23 cellular contexts compared by ENCODE assay signal in genomic region chr1:212301570-212301969, GRCh38. TPM values are rescaled to one million over a fixed set of nuclear protein-coding genes. Genes with fewer than 3 reads are reported as not detected.
DNase-seq lines count a peak whose midpoint lies in the region; ATAC-seq and TF ChIP-seq lines count a peak whose summit lies in the region.
"Had no signal": no experiment of that assay in that cellular context is flagged by ENCODE, and none has a peak within 500 bp of the region (broad histone marks: within the 10 kb centered on the region; RNA-seq: fewer than 3 reads in every experiment).

No MANE protein-coding gene starts in this region.

- no peaks in the 10 kb centered on the region for H3K9me2 ChIP-seq in SK-N-SH

- H3K27ac Mint-ChIP-seq in CD4-positive, alpha-beta T cell: no peak overlapping the region
- H3K27ac Mint-ChIP-seq: activated CD8-positive, alpha-beta T cell treated with anti-CD3 and anti-CD28 coated beads, Interleukin-2, amount 10 ng/mL, durations not matched to agents 7 days and 5 days; H9 had no signal

- H3K4me3 Mint-ChIP-seq in CD4-positive, alpha-beta T cell: no peak overlapping the region
- H3K4me3 Mint-ChIP-seq: activated CD8-positive, alpha-beta T cell treated with anti-CD3 and anti-CD28 coated beads, Interleukin-2, amount 10 ng/mL, durations not matched to agents 7 days and 5 days; H9 had no signal

- WGBS in SK-N-SH (ENCODE audit: low lambda C conversion rate): 68% methylated on average over 1 of the region's 1 CpG
- 12% methylated on average over 1 of the region's 1 CpG for WGBS in esophagus muscularis mucosa

- H3K4me3 ChIP-seq in AG10803 (ENCODE audit: low read length): no peak overlapping the region
- no peak overlapping the region for H3K4me3 ChIP-seq in SK-N-SH (ENCODE audit: low read depth in 2 of 2, low read length in 1 of 2)
- H3K4me3 ChIP-seq in esophagus muscularis mucosa: no peak overlapping the region
- H3K4me3 ChIP-seq in osteoblast (ENCODE audit: insufficient read depth, low read length): no peak overlapping the region
- H3K4me3 ChIP-seq: sigmoid colon had no signal

- peaks cover 4% of the 10 kb centered on the region for H3K9me3 Mint-ChIP-seq in CD4-positive, alpha-beta T cell

- intact Hi-C loops in esophagus muscularis mucosa (cut with DNase I): no loop called here
- intact Hi-C loops in CD4-positive, alpha-beta T cell (cut with DNase I, micrococcal nuclease): no loop called here

- H3F3A ChIP-seq in SK-N-SH (replicated peaks; ENCODE audit: insufficient read depth): peaks cover 11% of the 10 kb centered on the region

- H3K9ac ChIP-seq in SK-N-SH: peak overlapping the region; percentile 25; the same call in 1 of the 2 replicates

- no peaks in the 10 kb centered on the region for H3K36me3 ChIP-seq in SK-N-SH (replicated peaks in 1 of 2; ENCODE audit: control insufficient read depth in 1 of 2, insufficient read depth in 2 of 2, low read length in 1 of 2)
- H3K36me3 ChIP-seq in esophagus muscularis mucosa: no peaks in the 10 kb centered on the region
- no peaks in the 10 kb centered on the region for H3K36me3 ChIP-seq in osteoblast (ENCODE audit: insufficient read depth, low read length)
- H3K36me3 ChIP-seq: sigmoid colon had no signal

- H3K79me2 ChIP-seq in SK-N-SH (ENCODE audit: insufficient read depth) (peaks cover 18% of the 10 kb centered on the region), osteoblast (ENCODE audit: insufficient read depth, low read length) (peaks cover 59% of the 10 kb centered on the region)

- H3K27me3 Mint-ChIP-seq in CD4-positive, alpha-beta T cell: no peaks in the 10 kb centered on the region
- H3K27me3 Mint-ChIP-seq: naive thymus-derived CD4-positive, alpha-beta T cell had no signal

- CTCF ChIA-PET in SK-N-SH (lab: Yijun Ruan, JAX): interaction anchor here (0.9 kb wide), 1 partner anchor 155 kb away, joined by 3 read pairs; no protein-coding TSS in a partner anchor
- CTCF ChIA-PET in CD4-positive, alpha-beta T cell (lab: Charles Lee): no interaction called here

- H4K20me1 ChIP-seq in SK-N-SH (ENCODE audit: insufficient read depth) (peaks cover 4% of the 10 kb centered on the region; the same call in 1 of the 2 replicates), osteoblast (ENCODE audit: insufficient read depth, low read length) (peaks cover 8% of the 10 kb centered on the region)

- POLR2A ChIA-PET in SK-N-SH (lab: Yijun Ruan, JAX): no interaction called here
- POLR2A ChIA-PET in CD4-positive, alpha-beta T cell (lab: Charles Lee): interaction anchor here (1.5 kb wide), 1 partner anchor 15 kb away, joined by 4 read pairs; no protein-coding TSS in a partner anchor

- H3K27me3 ChIP-seq in SK-N-SH (ENCODE audit: insufficient read depth) (no peaks in the 10 kb centered on the region), esophagus muscularis mucosa (no peaks in the 10 kb centered on the region), osteoblast (ENCODE audit: insufficient read depth, low read length) (no peaks in the 10 kb centered on the region)
- H3K27me3 ChIP-seq in CD4-positive, alpha-beta T cell (ENCODE audit: control insufficient read depth, insufficient read depth, low read length): no peaks in the 10 kb centered on the region
- H3K27me3 ChIP-seq: sigmoid colon had no signal

- no peak for TF ChIP-seq POLR2A in esophagus muscularis mucosa (IDR thresholded peaks at IDR 0.05; ENCODE audit: low read depth)

- peaks cover 26% of the 10 kb centered on the region for H3K36me3 Mint-ChIP-seq in CD4-positive, alpha-beta T cell (ENCODE audit: low read depth)

- DNase-seq in AG10803 (ENCODE audit: low read depth) (peak; percentile 36), SK-N-SH (no peak), esophagus muscularis mucosa (ENCODE audit: extremely low spot score) (no peak), osteoblast (ENCODE audit: insufficient read length, low spot score, missing footprints) (peak; percentile 49), HPDE6-E6E7 (ENCODE audit: extremely low spot score) (no peak), SIG-M5 (lab: John Stamatoyannopoulos, UW) (no peak), NOMO-1 treated with DMSO at 0.1 percent for 48 hours (lab: John Stamatoyannopoulos, UW; ENCODE audit: unreplicated experiment) (no peak)
- DNase-seq in CD4-positive, alpha-beta T cell: no peak
- DNase-seq: activated CD4-positive, CD25-positive, alpha-beta regulatory T cell; activated CD8-positive, alpha-beta T cell treated with anti-CD3 and anti-CD28 coated beads, Interleukin-2, amount 10 ng/mL, durations not matched to agents 7 days and 5 days; activated naive CD4-positive, alpha-beta T cell; activated T-cell treated with anti-CD3 and anti-CD28 coated beads, Interleukin-2, amount 50 U/mL, for 1 hour; glutamatergic neuron; H9; IMR-90; left colon; naive thymus-derived CD4-positive, alpha-beta T cell; NCI-H1417 treated with DMSO at 0.1 percent for 48 hours; NCI-H2107; NCI-H510A treated with DMSO at 0.1 percent for 48 hours; RPMI8226; sigmoid colon had no signal

- H3K27ac ChIP-seq in SK-N-SH (ENCODE audit: low read depth in 2 of 2, low read length in 1 of 2) (peak overlapping the region in 1 of 2 experiments; percentile 55; a peak in 2 of 4 replicates), esophagus muscularis mucosa (replicated peaks in 1 of 4) (peak overlapping the region in 3 of 4 donors; percentile 52 to 56 (median 54)), osteoblast (ENCODE audit: low read depth, low read length) (peak overlapping the region; percentile 55)
- no peak overlapping the region for H3K27ac ChIP-seq in CD4-positive, alpha-beta T cell (ENCODE audit: low read depth, low read length)
- H3K27ac ChIP-seq: C4-2B had no signal

- TF ChIP-seq EP300 in SK-N-SH (IDR thresholded peaks at IDR 0.05; ENCODE audit: borderline replicate concordance in 1 of 2, low read depth in 1 of 2, low read length in 1 of 2): no peak
- no peak for TF ChIP-seq EP300 in esophagus muscularis mucosa (IDR thresholded peaks at IDR 0.05)

- H3K4me1 ChIP-seq in SK-N-SH (ENCODE audit: control insufficient read depth in 1 of 2, insufficient read depth in 2 of 2, low read depth in 1 of 2, low read length in 1 of 2) (peaks cover 0 to 7% of the 10 kb centered on the region in 2 experiments; a peak in 2 of 4 replicates), esophagus muscularis mucosa (peaks cover 11 to 43% (median 33%) of the 10 kb centered on the region in 4 donors), osteoblast (ENCODE audit: insufficient read depth, low read length) (peaks cover 6% of the 10 kb centered on the region)

- H2AFZ ChIP-seq in SK-N-SH (ENCODE audit: low read depth) (no peak overlapping the region), osteoblast (ENCODE audit: low read length) (no peak overlapping the region)

- H3K9me3 ChIP-seq in SK-N-SH: no peaks in the 10 kb centered on the region
- no peaks in the 10 kb centered on the region for H3K9me3 ChIP-seq in esophagus muscularis mucosa
- H3K9me3 ChIP-seq in osteoblast (ENCODE audit: low read depth, low read length): no peaks in the 10 kb centered on the region
- H3K9me3 ChIP-seq in CD4-positive, alpha-beta T cell (ENCODE audit: control insufficient read depth, low read length): no peaks in the 10 kb centered on the region
- H3K9me3 ChIP-seq: sigmoid colon had no signal

- TF ChIP-seq CTCF in AG10803 (conservative IDR thresholded peaks at IDR 0.05; ENCODE audit: low read length) (no peak), SK-N-SH (IDR thresholded peaks at IDR 0.05) (no peak), esophagus muscularis mucosa (IDR thresholded peaks at IDR 0.05) (no peak), osteoblast (IDR thresholded peaks at IDR 0.05; ENCODE audit: extremely low read depth, low read depth, low read length) (no peak)
- TF ChIP-seq CTCF in CD4-positive, alpha-beta T cell (IDR thresholded peaks at IDR 0.05): no peak

- no peak for TF ChIP-seq RAD21 in SK-N-SH (IDR thresholded peaks at IDR 0.05; ENCODE audit: low read length)

- H3K4me2 ChIP-seq in SK-N-SH (no peak overlapping the region), osteoblast (ENCODE audit: insufficient read depth, low read length) (no peak overlapping the region)

- H3K4me1 Mint-ChIP-seq in CD4-positive, alpha-beta T cell (ENCODE audit: low read depth): peaks cover 63% of the 10 kb centered on the region

- ATAC-seq in CD4-positive, alpha-beta T cell (ENCODE audit: poor library complexity): no peak
- ATAC-seq: activated CD8-positive, alpha-beta T cell treated with anti-CD3 and anti-CD28 coated beads, Interleukin-2, amount 10 ng/mL, durations not matched to agents 7 days and 5 days; left colon; naive thymus-derived CD4-positive, alpha-beta T cell had no signal

TF ChIP-seq in SK-N-SH, 30 proteins besides CTCF, POLR2A, EP300 and RAD21:
- no peak for TF ChIP-seq SIN3A (IDR thresholded peaks at IDR 0.05; ENCODE audit: borderline replicate concordance, low read depth, low read length)
TF ChIP-seq in SK-N-SH: peak in this region for 0.

RNA-seq across cellular contexts. Expression of gene PPP2R5A, which starts 16.4 kb away (rescaled TPM):
- 5.4 and 6.1 TPM in 2 replicates for polyA plus RNA-seq in SK-N-SH (2012; rRNA removed)
- 7.9 and 8.7 TPM in 2 replicates for polyA plus RNA-seq in SK-N-SH (2012; cell fraction: cytosol; rRNA removed)
- polyA plus RNA-seq in SK-N-SH (2012; cell fraction: nucleus; rRNA removed): 3.9 and 6.1 TPM in 2 replicates
- total RNA-seq in esophagus muscularis mucosa: 10 to 100 TPM; 57.0 to 63.5 (median 58.9) TPM
- 21.4 and 24.8 TPM in 2 replicates for total RNA-seq in osteoblast
- 10 to 100 TPM; 44.3 to 46.2 TPM for total RNA-seq in CD4-positive, alpha-beta T cell

Comparison
In these comparisons a context has a peak if more than half of its experiments do, and no peak if none do; other contexts are left out.
1. DNase-seq: peak in AG10803 (single experiment) and osteoblast (single experiment); none in SK-N-SH (single experiment), esophagus muscularis mucosa (single experiment), CD4-positive, alpha-beta T cell (0 of 10), HPDE6-E6E7 (single experiment), SIG-M5 (single experiment) and NOMO-1 treated with DMSO at 0.1 percent for 48 hours (single experiment).